In genomic region chr6:108878942-108879341, GRCh38 we compare ENCODE assay signal across 1 cellular context.
TF ChIP-seq lines count a peak whose summit lies in the region.

No MANE protein-coding gene starts in this region.

TF ChIP-seq in IMR-90, 13 proteins besides CTCF, POLR2A, EP300 and RAD21 (continued from another document):
- TF ChIP-seq RCOR1 (IDR thresholded peaks at IDR 0.05; ENCODE audit: insufficient replicate concordance, low read length) (no peak), MAFK (IDR thresholded peaks at IDR 0.05; ENCODE audit: low read depth, low read length) (no peak), MAZ (IDR thresholded peaks at IDR 0.05; ENCODE audit: borderline replicate concordance, low read depth, low read length) (no peak), MXI1 (IDR thresholded peaks at IDR 0.05; ENCODE audit: borderline replicate concordance, low read depth, low read length) (no peak), BHLHE40 (IDR thresholded peaks at IDR 0.05; ENCODE audit: low read depth, low read length) (no peak)
- TF ChIP-seq, protein P1, sequence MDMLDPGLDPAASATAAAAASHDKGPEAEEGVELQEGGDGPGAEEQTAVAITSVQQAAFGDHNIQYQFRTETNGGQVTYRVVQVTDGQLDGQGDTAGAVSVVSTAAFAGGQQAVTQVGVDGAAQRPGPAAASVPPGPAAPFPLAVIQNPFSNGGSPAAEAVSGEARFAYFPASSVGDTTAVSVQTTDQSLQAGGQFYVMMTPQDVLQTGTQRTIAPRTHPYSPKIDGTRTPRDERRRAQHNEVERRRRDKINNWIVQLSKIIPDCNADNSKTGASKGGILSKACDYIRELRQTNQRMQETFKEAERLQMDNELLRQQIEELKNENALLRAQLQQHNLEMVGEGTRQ (IDR thresholded peaks at IDR 0.05; ENCODE audit: low read depth, low read length): no peak
TF ChIP-seq in IMR-90: peak in this region for 0.
